ENCODE assay signal across 12 cellular contexts in genomic region chr2:157592374-157592773, GRCh38. TPM values are rescaled to one million over a fixed set of nuclear protein-coding genes. Genes with fewer than 3 reads are reported as not detected.
DNase-seq lines count a peak whose midpoint lies in the region; ATAC-seq, FAIRE-seq and TF ChIP-seq lines count a peak whose summit lies in the region.
"Had no signal": no experiment of that assay in that cellular context is flagged by ENCODE, and none has a peak within 500 bp of the region (broad histone marks: within the 10 kb centered on the region; RNA-seq: fewer than 3 reads in every experiment).

No MANE protein-coding gene starts in this region.

- no peaks in the 10 kb centered on the region for H3K27me3 ChIP-seq in MM.1S (replicated peaks; ENCODE audit: insufficient read depth, low read length)

- peaks cover 0 to 4% (median 0%) of the 10 kb centered on the region in 5 experiments for H3K9me3 Mint-ChIP-seq in brain
- H3K9me3 Mint-ChIP-seq: CD4-positive, alpha-beta T cell had no signal

- FAIRE-seq in islet of Langerhans (lab: Jason Lieb, UNC), result peak; percentile 99

- H4K20me1 ChIP-seq in MM.1S (ENCODE audit: insufficient read depth, low read length), result no peaks in the 10 kb centered on the region

- TF ChIP-seq CTCF in brain (conservative IDR thresholded peaks at IDR 0.05) (no peak), MM.1S (IDR thresholded peaks at IDR 0.05; ENCODE audit: low read length) (no peak)

- no peaks in the 10 kb centered on the region for H3K9me2 ChIP-seq in MM.1S (replicated peaks; ENCODE audit: insufficient read depth, low read length)

- H3K4me1 ChIP-seq in MM.1S (ENCODE audit: low read length), result no peaks in the 10 kb centered on the region

- H3K27me3 Mint-ChIP-seq in brain, result peaks cover 11% of the 10 kb centered on the region
- H3K27me3 Mint-ChIP-seq: CD4-positive, alpha-beta T cell had no signal

- H3K27ac Mint-ChIP-seq in brain, result peak overlapping the region in 3 of 5 experiments; percentile 6 to 80 (median 72)
- H3K27ac Mint-ChIP-seq: B cell; CD4-positive, alpha-beta T cell had no signal

- no peaks in the 10 kb centered on the region for H3K36me3 Mint-ChIP-seq in brain

- H3K27ac ChIP-seq in MM.1S (ENCODE audit: low read length), result no peak overlapping the region
- H3K27ac ChIP-seq: HL-60 had no signal

- DNase-seq in NCI-H1694 treated with DMSO at 0.1 percent for 48 hours (lab: John Stamatoyannopoulos, UW), result peak; percentile 17
- no peak for DNase-seq in NCI-H1694 (lab: John Stamatoyannopoulos, UW)
- peak; percentile 59 for DNase-seq in NCI-H2171 (lab: John Stamatoyannopoulos, UW)
- no peak for DNase-seq in activated CD4-positive, CD25-positive, alpha-beta regulatory T cell (lab: John Stamatoyannopoulos, UW)
- DNase-seq in MM.1S, result no peak
- DNase-seq: C1 segment of cervical spinal cord; CD4-positive, alpha-beta T cell had no signal

- H3K36me3 ChIP-seq in MM.1S (replicated peaks; ENCODE audit: insufficient read depth, low read length), result no peaks in the 10 kb centered on the region

- H3K4me3 Mint-ChIP-seq in brain, result peak overlapping the region in 1 of 5 experiments; percentile 28
- H3K4me3 Mint-ChIP-seq: B cell; CD4-positive, alpha-beta T cell had no signal

- H3K4me1 Mint-ChIP-seq in brain, result peaks cover 29% of the 10 kb centered on the region

- no peak overlapping the region for H3K9ac ChIP-seq in MM.1S (ENCODE audit: low read length)

- no peak overlapping the region for H3K4me2 ChIP-seq in MM.1S (ENCODE audit: low read depth, low read length)

- no peak overlapping the region for H2AFZ ChIP-seq in MM.1S (ENCODE audit: low read length)

- H3K4me3 ChIP-seq in MM.1S (ENCODE audit: low read length), result no peak overlapping the region

- no peaks in the 10 kb centered on the region for H3K9me3 ChIP-seq in MM.1S (replicated peaks; ENCODE audit: insufficient read depth, low read length)

- no peaks in the 10 kb centered on the region for H3K79me2 ChIP-seq in MM.1S (ENCODE audit: low read length)

- ATAC-seq in GM18873 (IDR thresholded peaks at IDR 0.05; ENCODE audit: low FRiP score, unreplicated experiment), result no peak

- no peaks in the 10 kb centered on the region for H3F3A ChIP-seq in MM.1S (ENCODE audit: insufficient read depth, low read length)

RNA-seq across cellular contexts. Expression of gene ACVR1C, which starts 36.3 kb away (rescaled TPM):
- 0.34 TPM for polyA plus RNA-seq in brain (ENCODE audit: insufficient read depth, low read depth, low replicate concordance)

Comparison
In these comparisons a context has a peak if more than half of its experiments do, and no peak if none do; other contexts are left out.
1. DNase-seq: peak in NCI-H1694 treated with DMSO at 0.1 percent for 48 hours (single experiment) and NCI-H2171 (single experiment); none in NCI-H1694 (single experiment), activated CD4-positive, CD25-positive, alpha-beta regulatory T cell (0 of 4) and MM.1S (single experiment).